In the genomic region with DNA sequence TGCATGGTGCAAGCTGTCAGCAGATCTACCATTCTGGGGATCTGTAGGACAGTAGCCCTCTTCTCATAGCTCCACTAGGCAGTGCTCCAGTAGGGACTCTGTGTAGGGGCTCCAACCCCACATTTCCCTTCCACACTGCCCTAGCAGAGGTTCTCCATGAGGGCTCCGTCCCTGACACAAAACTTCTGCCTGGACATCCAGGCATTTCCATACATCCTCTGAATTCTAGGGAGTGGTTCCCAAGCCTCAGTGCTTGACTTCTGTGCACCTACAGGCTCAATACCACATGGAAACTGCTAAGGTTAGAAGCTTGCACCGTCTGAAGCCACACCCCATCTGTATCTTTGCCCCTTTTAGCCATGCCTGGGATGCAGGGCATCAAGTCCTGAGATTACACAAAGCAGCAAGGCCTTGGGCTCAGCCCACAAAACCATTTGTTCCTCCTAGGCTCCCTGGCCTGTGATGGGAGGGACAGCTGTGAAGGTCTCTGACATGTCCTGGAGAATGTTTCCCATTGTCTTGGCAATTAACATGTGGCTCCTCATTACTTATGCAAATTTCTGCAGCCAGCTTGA, we compare ENCODE assay signal across 33 cellular contexts.
"Had no signal": no experiment of that assay in that cellular context is flagged by ENCODE, and none has a peak within 500 bp of the region (broad histone marks: within the 10 kb centered on the region; RNA-seq: fewer than 3 reads in every experiment).

No MANE protein-coding gene starts in this region.

- H3K36me3 Mint-ChIP-seq: activated CD4-positive, alpha-beta memory T cell treated with anti-CD3 and anti-CD28 coated beads for 36 hours had no signal

- H3K27ac ChIP-seq: adrenal gland, body of pancreas, breast epithelium, SJCRH30, SK-N-MC, VCaP had no signal

- H3K4me3 Mint-ChIP-seq: activated B cell treated with CpG ODN at 0.5 μM for 24 hours; activated CD4-positive, alpha-beta memory T cell treated with anti-CD3 and anti-CD28 coated beads for 36 hours; activated naive CD4-positive, alpha-beta T cell treated with anti-CD3 and anti-CD28 coated beads for 36 hours; activated T-cell treated with anti-CD3 and anti-CD28 coated beads, Interleukin-2, amount 50 U/mL, for 4 hours; activated T-helper 1 cell treated with anti-CD3 and anti-CD28 coated beads, Interleukin-12 subunit alpha, Interleukin-12 subunit beta, Interleukin-2, Interleukin-4 antibody, amounts not matched to agents 30 ng/mL and 10 ng/mL and 1 ng/mL, durations not matched to agents 14 hours and 24 hours and 36 hours; T-helper 1 cell treated with Interleukin-12 subunit alpha and Interleukin-12 subunit beta and Interleukin-4 antibody, amounts not matched to agents 30 μg/mL and 1 μg/mL, for 36 hours; T-helper 2 cell treated with Interferon-gamma antibody and Interleukin-4, amounts not matched to agents 5 μg/mL and 100 μg/mL, for 36 hours had no signal

- DNase-seq: activated B cell treated with CpG ODN at 0.5 μM for 24 hours; activated CD4-positive, alpha-beta memory T cell treated with anti-CD3 and anti-CD28 coated beads for 36 hours; activated CD4-positive, alpha-beta T cell treated with anti-CD3 and anti-CD28 coated beads for 4 hours; activated CD4-positive, alpha-beta T cell treated with anti-CD3 and anti-CD28 coated beads, Interleukin-2, amount 50 U/mL, for 1 hour; activated CD4-positive, CD25-positive, alpha-beta regulatory T cell treated with anti-CD3 and anti-CD28 coated beads, Interleukin-2, amount 50 U/mL, for 72 hours; activated CD8-positive, alpha-beta memory T cell treated with anti-CD3 and anti-CD28 coated beads, Interleukin-2, amount 50 U/mL, for 4 hours; activated gamma-delta T cell treated with Interleukin-2 at 50 U/mL for 16 hours; activated naive CD4-positive, alpha-beta T cell treated with anti-CD3 and anti-CD28 coated beads for 36 hours; activated T-cell treated with anti-CD3 and anti-CD28 coated beads for 4 hours; activated T-cell treated with anti-CD3 and anti-CD28 coated beads, Interleukin-2, amount 50 U/mL, for 4 hours; adrenal gland; body of pancreas; Kasumi-1; MG63; NCI-H1092; NCI-H1436 treated with DMSO at 0.1 percent for 48 hours; NCI-H1694 treated with DMSO at 0.1 percent for 48 hours; NCI-H2029; NCI-H2107; NCI-H2171; NCI-H510A; NCI-H526; NCI-H748 treated with DMSO at 0.1 percent for 48 hours; SHP77; SJCRH30 had no signal

- H3K4me1 ChIP-seq: adrenal gland had no signal

- H3K27me3 Mint-ChIP-seq: activated B cell treated with CpG ODN at 0.5 μM for 24 hours had no signal

- H3K27me3 ChIP-seq: adrenal gland, body of pancreas, breast epithelium, MG63, SJCRH30 had no signal

- ATAC-seq: activated naive CD4-positive, alpha-beta T cell treated with anti-CD3 and anti-CD28 coated beads, Interleukin-2, amount 50 U/mL, for 72 hours; activated T-cell treated with anti-CD3 and anti-CD28 coated beads, Interleukin-2, amount 50 U/mL, for 4 hours; body of pancreas; Panc1 had no signal

- H3K4me3 ChIP-seq: adrenal gland, body of pancreas, breast epithelium, MG63, SJCRH30, SK-N-MC had no signal

- H3K27ac Mint-ChIP-seq: activated B cell treated with CpG ODN at 0.5 μM for 24 hours; activated CD4-positive, alpha-beta memory T cell treated with anti-CD3 and anti-CD28 coated beads for 36 hours; activated naive CD4-positive, alpha-beta T cell treated with anti-CD3 and anti-CD28 coated beads for 36 hours; activated naive CD4-positive, alpha-beta T cell treated with anti-CD3 and anti-CD28 coated beads, Interleukin-2, amount 50 U/mL, for 72 hours; activated T-helper 1 cell treated with anti-CD3 and anti-CD28 coated beads, Interleukin-12 subunit alpha, Interleukin-12 subunit beta, Interleukin-2, Interleukin-4 antibody, amounts not matched to agents 30 ng/mL and 10 ng/mL and 1 ng/mL, durations not matched to agents 14 hours and 24 hours and 36 hours; T-helper 1 cell treated with Interleukin-12 subunit alpha and Interleukin-12 subunit beta and Interleukin-4 antibody, amounts not matched to agents 30 μg/mL and 1 μg/mL, for 36 hours; T-helper 2 cell treated with Interferon-gamma antibody and Interleukin-4, amounts not matched to agents 5 μg/mL and 100 μg/mL, for 36 hours had no signal

- H3K4me1 Mint-ChIP-seq: activated B cell treated with CpG ODN at 0.5 μM for 24 hours had no signal

- H3K36me3 ChIP-seq: adrenal gland, breast epithelium, MG63, SJCRH30 had no signal
